ENCODE assay signal across 22 cellular contexts in genomic region chr16:79897087-79897443, GRCh38.
"Had no signal": no experiment of that assay in that cellular context is flagged by ENCODE, and none has a peak within 500 bp of the region (broad histone marks: within the 10 kb centered on the region; RNA-seq: fewer than 3 reads in every experiment).

No MANE protein-coding gene starts in this region.

- H3K9me3 ChIP-seq: body of pancreas, heart right ventricle, left lung, stomach, suprapubic skin, transverse colon, vagina had no signal

- H3K27me3 ChIP-seq: body of pancreas, cardiac muscle cell, left lung, stomach, suprapubic skin, transverse colon, vagina had no signal

- H3K4me1 Mint-ChIP-seq: activated CD4-positive, alpha-beta T cell treated with anti-CD3 and anti-CD28 coated beads, Interleukin-2, amount 10 ng/mL, durations not matched to agents 7 days and 5 days; activated CD8-positive, alpha-beta memory T cell treated with anti-CD3 and anti-CD28 coated beads, Interleukin-2, amount 10 ng/mL, durations not matched to agents 7 days and 5 days; activated naive CD4-positive, alpha-beta T cell treated with anti-CD3 and anti-CD28 coated beads, Interleukin-2, amount 10 ng/mL, durations not matched to agents 7 days and 5 days had no signal

- H3K27ac Mint-ChIP-seq: activated CD4-positive, alpha-beta T cell treated with anti-CD3 and anti-CD28 coated beads, Interleukin-2, amount 10 ng/mL, durations not matched to agents 7 days and 5 days; activated CD8-positive, alpha-beta memory T cell treated with anti-CD3 and anti-CD28 coated beads, Interleukin-2, amount 10 ng/mL, durations not matched to agents 7 days and 5 days; activated CD8-positive, alpha-beta T cell treated with anti-CD3 and anti-CD28 coated beads for 36 hours; activated naive CD4-positive, alpha-beta T cell treated with anti-CD3 and anti-CD28 coated beads, Interleukin-2, amount 10 ng/mL, durations not matched to agents 7 days and 5 days had no signal

- ATAC-seq: activated CD4-positive, CD25-positive, alpha-beta regulatory T cell treated with anti-CD3 and anti-CD28 coated beads, Interleukin-2, amount 50 U/mL, for 24 hours; activated CD8-positive, alpha-beta memory T cell treated with anti-CD3 and anti-CD28 coated beads, Interleukin-2, amount 10 ng/mL, durations not matched to agents 7 days and 5 days; activated CD8-positive, alpha-beta T cell treated with anti-CD3 and anti-CD28 coated beads for 36 hours had no signal

- H3K36me3 Mint-ChIP-seq: activated CD8-positive, alpha-beta memory T cell treated with anti-CD3 and anti-CD28 coated beads, Interleukin-2, amount 10 ng/mL, durations not matched to agents 7 days and 5 days; activated naive CD4-positive, alpha-beta T cell treated with anti-CD3 and anti-CD28 coated beads, Interleukin-2, amount 10 ng/mL, durations not matched to agents 7 days and 5 days had no signal

- H3K4me1 ChIP-seq: body of pancreas, left lung, stomach, vagina had no signal

- H3K4me3 Mint-ChIP-seq: activated CD4-positive, alpha-beta T cell treated with anti-CD3 and anti-CD28 coated beads, Interleukin-2, amount 10 ng/mL, durations not matched to agents 7 days and 5 days; activated CD8-positive, alpha-beta memory T cell treated with anti-CD3 and anti-CD28 coated beads, Interleukin-2, amount 10 ng/mL, durations not matched to agents 7 days and 5 days; activated CD8-positive, alpha-beta T cell treated with anti-CD3 and anti-CD28 coated beads for 36 hours; activated naive CD4-positive, alpha-beta T cell treated with anti-CD3 and anti-CD28 coated beads, Interleukin-2, amount 10 ng/mL, durations not matched to agents 7 days and 5 days; neural crest cell had no signal

- DNase-seq: activated CD4-positive, alpha-beta T cell treated with anti-CD3 and anti-CD28 coated beads, Interleukin-2, amount 10 ng/mL, durations not matched to agents 7 days and 5 days; activated CD8-positive, alpha-beta memory T cell treated with anti-CD3 and anti-CD28 coated beads, Interleukin-2, amount 10 ng/mL, durations not matched to agents 7 days and 5 days; activated CD8-positive, alpha-beta T cell treated with anti-CD3 and anti-CD28 coated beads for 36 hours; activated effector memory CD4-positive, alpha-beta T cell treated with anti-CD3 and anti-CD28 coated beads, Interleukin-2, amount 50 U/mL, for 16 hours; activated naive CD4-positive, alpha-beta T cell treated with anti-CD3 and anti-CD28 coated beads, Interleukin-2, amount 10 ng/mL, durations not matched to agents 7 days and 5 days; activated T-cell treated with anti-CD3 and anti-CD28 coated beads for 4 hours; effector CD4-positive, alpha-beta T cell; left lung; mammary epithelial cell; midbrain; retina; stimulated activated CD4-positive, alpha-beta T cell treated with anti-CD3 and anti-CD28 coated beads, Interleukin-1b, Interleukin-23, amount 100 ng/mL, for 48 hours; stomach had no signal

- H3K27me3 Mint-ChIP-seq: activated CD4-positive, alpha-beta T cell treated with anti-CD3 and anti-CD28 coated beads, Interleukin-2, amount 10 ng/mL, durations not matched to agents 7 days and 5 days; activated CD8-positive, alpha-beta memory T cell treated with anti-CD3 and anti-CD28 coated beads, Interleukin-2, amount 10 ng/mL, durations not matched to agents 7 days and 5 days; activated CD8-positive, alpha-beta T cell treated with anti-CD3 and anti-CD28 coated beads for 36 hours had no signal

- H3K36me3 ChIP-seq: cardiac muscle cell, heart right ventricle, left lung, stomach, suprapubic skin, transverse colon, vagina had no signal

- H3K9me3 Mint-ChIP-seq: activated CD4-positive, alpha-beta T cell treated with anti-CD3 and anti-CD28 coated beads, Interleukin-2, amount 10 ng/mL, durations not matched to agents 7 days and 5 days had no signal

- H3K27ac ChIP-seq: body of pancreas, cardiac muscle cell, heart right ventricle, left lung, stomach, suprapubic skin, vagina, VCaP had no signal

- H3K4me3 ChIP-seq: body of pancreas, cardiac muscle cell, heart right ventricle, left lung, stomach, suprapubic skin, transverse colon, vagina had no signal
